24 cellular contexts compared by ENCODE assay signal in the genomic region with DNA sequence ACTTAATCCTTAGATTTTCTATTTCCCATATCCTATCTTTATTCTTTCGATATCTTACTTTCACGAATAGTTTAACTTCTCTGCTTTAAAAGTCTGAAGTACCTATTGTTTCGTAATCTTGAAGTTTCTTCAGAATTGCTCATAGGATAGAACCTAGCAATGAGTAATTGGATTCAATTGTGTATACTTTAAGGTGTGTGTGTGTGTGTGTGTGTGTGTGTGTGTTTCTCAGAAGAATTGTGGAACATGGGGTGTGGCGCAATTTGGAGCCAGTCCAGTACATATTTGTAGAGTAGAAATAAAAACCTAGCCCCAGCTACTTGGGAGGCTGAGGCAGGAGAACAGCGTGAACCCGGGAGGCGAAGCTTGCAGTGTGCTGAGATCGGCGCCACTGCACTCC.
"Had no signal": no experiment of that assay in that cellular context is flagged by ENCODE, and none has a peak within 500 bp of the region (broad histone marks: within the 10 kb centered on the region; RNA-seq: fewer than 3 reads in every experiment).

No MANE protein-coding gene starts in this region.

- ATAC-seq: activated CD4-positive, CD25-positive, alpha-beta regulatory T cell treated with anti-CD3 and anti-CD28 coated beads, Interleukin-2, amount 50 U/mL, for 24 hours; activated CD8-positive, alpha-beta memory T cell treated with anti-CD3 and anti-CD28 coated beads, Interleukin-2, amount 10 ng/mL, durations not matched to agents 7 days and 5 days; activated naive CD8-positive, alpha-beta T cell treated with anti-CD3 and anti-CD28 coated beads, Interleukin-2, amount 50 U/mL, for 24 hours; left lobe of liver; right cardiac atrium; stimulated activated naive CD8-positive, alpha-beta T cell treated with anti-CD3 and anti-CD28 coated beads, Interleukin-15, Interleukin-2, amounts not matched to agents 100 U/mL and 50 U/mL, for 24 hours had no signal

- H3K9me3 ChIP-seq: esophagus muscularis mucosa, suprapubic skin had no signal

- H3K4me1 ChIP-seq: esophagus muscularis mucosa, suprapubic skin had no signal

- H3K4me3 ChIP-seq: esophagus muscularis mucosa, hepatocyte, skin epidermis, suprapubic skin had no signal

- H3K36me3 ChIP-seq: esophagus muscularis mucosa, suprapubic skin had no signal

- H3K27ac Mint-ChIP-seq: activated CD8-positive, alpha-beta memory T cell treated with anti-CD3 and anti-CD28 coated beads, Interleukin-2, amount 10 ng/mL, durations not matched to agents 7 days and 5 days; activated naive CD4-positive, alpha-beta T cell treated with anti-CD3 and anti-CD28 coated beads for 36 hours; activated naive CD8-positive, alpha-beta T cell treated with anti-CD3 and anti-CD28 coated beads, Interleukin-2, amount 50 U/mL, for 24 hours; activated T-helper 2 cell treated with anti-CD3 and anti-CD28 coated beads, Interferon-gamma antibody, Interleukin-2, Interleukin-4, amounts not matched to agents 10 μg/mL and 5 μg/mL and 100 μg/mL, durations not matched to agents 14 hours and 24 hours and 36 hours; endodermal cell; T-helper 2 cell treated with Interferon-gamma antibody and Interleukin-4, amounts not matched to agents 5 μg/mL and 100 μg/mL, for 36 hours; type B pancreatic cell had no signal

- H3K27me3 ChIP-seq: esophagus muscularis mucosa, hepatocyte, suprapubic skin had no signal

- H3K27me3 Mint-ChIP-seq: activated CD8-positive, alpha-beta memory T cell treated with anti-CD3 and anti-CD28 coated beads, Interleukin-2, amount 10 ng/mL, durations not matched to agents 7 days and 5 days; activated naive CD8-positive, alpha-beta T cell treated with anti-CD3 and anti-CD28 coated beads, Interleukin-2, amount 50 U/mL, for 24 hours; type B pancreatic cell had no signal

- H3K4me1 Mint-ChIP-seq: activated CD8-positive, alpha-beta memory T cell treated with anti-CD3 and anti-CD28 coated beads, Interleukin-2, amount 10 ng/mL, durations not matched to agents 7 days and 5 days; activated naive CD8-positive, alpha-beta T cell treated with anti-CD3 and anti-CD28 coated beads, Interleukin-2, amount 50 U/mL, for 24 hours had no signal

- H3K4me3 Mint-ChIP-seq: activated CD8-positive, alpha-beta memory T cell treated with anti-CD3 and anti-CD28 coated beads, Interleukin-2, amount 10 ng/mL, durations not matched to agents 7 days and 5 days; activated naive CD4-positive, alpha-beta T cell treated with anti-CD3 and anti-CD28 coated beads for 36 hours; activated naive CD8-positive, alpha-beta T cell treated with anti-CD3 and anti-CD28 coated beads, Interleukin-2, amount 50 U/mL, for 24 hours; endodermal cell; nephron; T-helper 2 cell treated with Interferon-gamma antibody and Interleukin-4, amounts not matched to agents 5 μg/mL and 100 μg/mL, for 36 hours; type B pancreatic cell had no signal

- H3K27ac ChIP-seq: esophagus muscularis mucosa, hepatocyte, skin epidermis, suprapubic skin had no signal

- H3K36me3 Mint-ChIP-seq: activated CD8-positive, alpha-beta memory T cell treated with anti-CD3 and anti-CD28 coated beads, Interleukin-2, amount 10 ng/mL, durations not matched to agents 7 days and 5 days; type B pancreatic cell had no signal

- H3K9me3 Mint-ChIP-seq: activated naive CD4-positive, alpha-beta T cell treated with anti-CD3 and anti-CD28 coated beads for 36 hours; activated naive CD8-positive, alpha-beta T cell treated with anti-CD3 and anti-CD28 coated beads, Interleukin-2, amount 50 U/mL, for 24 hours; activated T-helper 2 cell treated with anti-CD3 and anti-CD28 coated beads, Interferon-gamma antibody, Interleukin-2, Interleukin-4, amounts not matched to agents 10 μg/mL and 5 μg/mL and 100 μg/mL, durations not matched to agents 14 hours and 24 hours and 36 hours; endodermal cell; nephron; T-helper 2 cell treated with Interferon-gamma antibody and Interleukin-4, amounts not matched to agents 5 μg/mL and 100 μg/mL, for 36 hours; type B pancreatic cell had no signal

- DNase-seq: activated CD8-positive, alpha-beta memory T cell treated with anti-CD3 and anti-CD28 coated beads, Interleukin-2, amount 10 ng/mL, durations not matched to agents 7 days and 5 days; activated naive CD4-positive, alpha-beta T cell treated with anti-CD3 and anti-CD28 coated beads for 36 hours; activated naive CD8-positive, alpha-beta T cell treated with anti-CD3 and anti-CD28 coated beads, Interleukin-2, amount 50 U/mL, for 24 hours; activated T-cell treated with anti-CD3 and anti-CD28 coated beads, Interleukin-2, amount 50 U/mL, for 1 hour; aorta; endodermal cell; islet precursor cell; mesenchymal stem cell; nucleus accumbens; posterior cingulate gyrus; right cardiac atrium; stimulated activated CD4-positive, alpha-beta T cell treated with anti-CD3 and anti-CD28 coated beads, Interleukin-4, amount 100 ng/mL, for 24 hours; stimulated activated naive CD8-positive, alpha-beta T cell treated with anti-CD3 and anti-CD28 coated beads, Interleukin-15, Interleukin-2, amounts not matched to agents 100 U/mL and 50 U/mL, for 24 hours; SW 1271 had no signal
